In the genomic region with DNA sequence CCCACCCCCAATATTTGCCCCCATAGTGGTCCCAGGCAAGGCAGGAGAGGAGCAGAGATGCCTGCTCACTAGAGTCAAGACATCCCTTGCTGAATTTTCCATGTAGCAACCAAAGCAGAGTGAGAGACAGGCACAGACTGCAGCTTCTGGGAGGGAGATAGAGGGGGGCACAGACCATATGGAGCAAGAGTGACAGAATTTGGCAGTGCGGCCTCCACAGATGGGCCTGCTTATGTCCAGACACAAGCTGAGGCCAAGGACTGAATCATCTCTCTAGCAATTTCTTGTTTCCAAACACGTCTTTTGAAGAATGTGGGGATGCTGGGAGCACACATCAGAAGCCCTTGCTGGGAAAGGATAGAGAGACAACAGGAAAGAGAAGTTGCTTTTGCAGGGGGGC, we compare ENCODE assay signal across 16 cellular contexts. TPM values are rescaled to one million over a fixed set of nuclear protein-coding genes. Genes with fewer than 3 reads are reported as not detected.
A peak's percentile ranks its signal among the peaks of the same experiment; 100 is the strongest.
DNase-seq lines count a peak whose midpoint lies in the region; ATAC-seq, FAIRE-seq and TF ChIP-seq lines count a peak whose summit lies in the region.
"Had no signal": no experiment of that assay in that cellular context is flagged by ENCODE, and none has a peak within 500 bp of the region (broad histone marks: within the 10 kb centered on the region; RNA-seq: fewer than 3 reads in every experiment).

No MANE protein-coding gene starts in this region.

- FAIRE-seq in pancreas (lab: Jason Lieb, UNC), result no peak
- FAIRE-seq: kidney had no signal

- BruUV-seq in PC-3 (replicated peaks; lab: Mats Ljungman, UMichigan), result no TSS peak

- no peaks in the 10 kb centered on the region for H3F3A ChIP-seq in PC-3 (ENCODE audit: low read length, unreplicated experiment)

- DNase-seq in DMS 273 treated with DMSO at 0.1 percent for 48 hours (lab: John Stamatoyannopoulos, UW) (peak; percentile 44), NCI-H446 treated with DMSO at 0.1 percent for 48 hours (lab: John Stamatoyannopoulos, UW) (peak; percentile 92), fibroblast of the conjunctiva (ENCODE audit: low read depth) (peak; percentile 67), pancreas (no peak), PC-3 (no peak), NCI-H2196 treated with DMSO at 0.1 percent for 48 hours (lab: John Stamatoyannopoulos, UW; ENCODE audit: unreplicated experiment) (no peak)
- DNase-seq: CD4-positive, CD25-positive, alpha-beta regulatory T cell; effector CD8-positive, alpha-beta T cell; H7; kidney; NCI-H1436 treated with DMSO at 0.1 percent for 48 hours; stimulated activated CD4-positive, alpha-beta T cell treated with anti-CD3 and anti-CD28 coated beads, Interleukin-2, amount 100 ng/mL, for 48 hours; T-cell had no signal

- ATAC-seq in pancreas (peak in 3 of 4 donors; percentile 1 to 33 (median 16)), GM21515 (IDR thresholded peaks at IDR 0.05; ENCODE audit: unreplicated experiment) (no peak), GM21447 (IDR thresholded peaks at IDR 0.05; ENCODE audit: unreplicated experiment) (no peak), PC-3 (no peak)
- ATAC-seq: T-cell had no signal

- H3K9me2 ChIP-seq in PC-3 (replicated peaks; ENCODE audit: low read length), result no peaks in the 10 kb centered on the region

- CTCF ChIA-PET in PC-3 (lab: Charles Lee), result no interaction called here

- 85 to 94% methylated on average over 2 of the region's 2 CpGs for WGBS in pancreas, 2 donors

- H3K4me1 ChIP-seq in pancreas, result peaks cover 19 to 27% (median 21%) of the 10 kb centered on the region in 3 donors
- 0 out of 2 replicates have a peak, but pooled peaks cover 3% of the 10 kb centered on the region for H3K4me1 ChIP-seq in PC-3 (ENCODE audit: insufficient read depth, low read length)

- H3K4me2 ChIP-seq in PC-3 (ENCODE audit: low read length), result no peak overlapping the region
- H3K4me2 ChIP-seq: KMS-11 had no signal

- H3K27me3 ChIP-seq in pancreas, result no peaks in the 10 kb centered on the region
- no peaks in the 10 kb centered on the region for H3K27me3 ChIP-seq in PC-3 (ENCODE audit: low read length)

- TF ChIP-seq CTCF in pancreas (IDR thresholded peaks at IDR 0.05) (no peak), PC-3 (conservative IDR thresholded peaks at IDR 0.05; ENCODE audit: low read depth, low read length) (no peak)

- no peak overlapping the region for H3K9ac ChIP-seq in PC-3 (ENCODE audit: low read length)
- H3K9ac ChIP-seq: KMS-11 had no signal

- H3K4me3 ChIP-seq in pancreas (no peak overlapping the region), PC-3 (ENCODE audit: low read length) (no peak overlapping the region)

- H2AFZ ChIP-seq in PC-3 (ENCODE audit: low read length), result no peak overlapping the region

- POLR2A ChIA-PET in PC-3 (lab: Charles Lee; ENCODE audit: unreplicated experiment), result no interaction called here

- H3K79me2 ChIP-seq in PC-3 (ENCODE audit: low read length), result no peaks in the 10 kb centered on the region

- no peaks in the 10 kb centered on the region for H3K36me3 ChIP-seq in pancreas
- no peaks in the 10 kb centered on the region for H3K36me3 ChIP-seq in PC-3 (ENCODE audit: low read depth, low read length)

- H3K27ac ChIP-seq in pancreas, result peak overlapping the region; percentile 13 to 68 (median 41)
- H3K27ac ChIP-seq in PC-3 (ENCODE audit: low read length), result no peak overlapping the region
- H3K27ac ChIP-seq: KMS-11 had no signal

- no peaks in the 10 kb centered on the region for H4K20me1 ChIP-seq in PC-3 (ENCODE audit: low read length)

- H3K9me3 ChIP-seq in pancreas (no peaks in the 10 kb centered on the region), PC-3 (ENCODE audit: low read length) (no peaks in the 10 kb centered on the region)

- intact Hi-C loops in pancreas (cut with DNase I), result no loop called here
- intact Hi-C loops in PC-3 (cut with micrococcal nuclease), result no loop called here

RNA-seq across cellular contexts. Expression of gene ALDH1B1, which starts 53.0 kb away (rescaled TPM):
- total RNA-seq in pancreas (10 to 100 TPM in 3 of 6 donors, 1 to 10 TPM in 3; 6.3 to 17.1 (median 10.3) TPM), PC-3 (2014; rRNA removed) (28.6 and 29.0 TPM in 2 replicates)
- polyA plus RNA-seq in pancreas, result 10 to 100 TPM in 1 of 2 donors, 1 to 10 TPM in 1; 6.0 to 12.4 TPM

Comparison
In these comparisons a context has a peak if more than half of its experiments do, and no peak if none do; other contexts are left out.
1. DNase-seq: peak in DMS 273 treated with DMSO at 0.1 percent for 48 hours (single experiment), NCI-H446 treated with DMSO at 0.1 percent for 48 hours (single experiment) and fibroblast of the conjunctiva (single experiment); none in pancreas (0 of 6), PC-3 (single experiment) and NCI-H2196 treated with DMSO at 0.1 percent for 48 hours (single experiment).
2. ATAC-seq: peak in pancreas (3 of 4); none in GM21515 (single experiment), GM21447 (single experiment) and PC-3 (single experiment).